ENCODE assay signal across 19 cellular contexts in genomic region chr5:78555870-78556269, GRCh38.
DNase-seq lines count a peak whose midpoint lies in the region; ATAC-seq, FAIRE-seq and TF ChIP-seq lines count a peak whose summit lies in the region.
"Had no signal": no experiment of that assay in that cellular context is flagged by ENCODE, and none has a peak within 500 bp of the region (broad histone marks: within the 10 kb centered on the region; RNA-seq: fewer than 3 reads in every experiment).

No MANE protein-coding gene starts in this region.

- POLR2A ChIA-PET in A549 (lab: Yijun Ruan, JAX) = no interaction called here
- POLR2A ChIA-PET in CD4-positive, alpha-beta T cell (lab: Charles Lee) = no interaction called here

- H3K4me3 ChIP-seq in A549 (no peak overlapping the region), OCI-LY3 (ENCODE audit: low read length) (no peak overlapping the region), thyroid gland (replicated peaks in 1 of 3) (no peak overlapping the region), tibial nerve (no peak overlapping the region)
- H3K4me3 ChIP-seq: BLaER1, GM23338, Peyer's patch had no signal

- no peak overlapping the region for H3K4me3 Mint-ChIP-seq in dendritic cell treated with granulocyte-macrophage colony-stimulating factor and Interleukin-4, amounts not matched to agents 40 ng/mL and 50 ng/mL, for 4 days
- no peak overlapping the region for H3K4me3 Mint-ChIP-seq in CD4-positive, alpha-beta T cell
- H3K4me3 Mint-ChIP-seq: CD8-positive, alpha-beta T cell; GM23338 had no signal

- no peak for ATAC-seq in A549
- ATAC-seq in CD4-positive, alpha-beta T cell (ENCODE audit: poor library complexity) = no peak
- ATAC-seq: CD8-positive, alpha-beta T cell; GM23338 had no signal

- no peak for DNase-seq in A549 (ENCODE audit: low read depth in 1 of 2, low spot score in 1 of 2)
- DNase-seq in frontal cortex (ENCODE audit: low spot score in 2 of 2) = no peak
- DNase-seq in thyroid gland = no peak
- no peak for DNase-seq in tibial nerve (ENCODE audit: low spot score in 2 of 2)
- DNase-seq in CD4-positive, alpha-beta T cell = no peak
- DNase-seq: CD8-positive, alpha-beta T cell; DMS53; KG1; NCI-H1417 treated with DMSO at 0.1 percent for 48 hours; NCI-H187 treated with DMSO at 0.1 percent for 48 hours; NCI-H345; NCI-H524 treated with DMSO at 0.1 percent for 48 hours; Peyer's patch had no signal

- H4K20me1 ChIP-seq in OCI-LY3 (ENCODE audit: insufficient read depth, low read length) = no peaks in the 10 kb centered on the region
- H4K20me1 ChIP-seq: BLaER1 had no signal

- FAIRE-seq in A549 (lab: Jason Lieb, UNC) (no peak), frontal cortex (lab: Jason Lieb, UNC) (no peak)
- FAIRE-seq: A204.1 had no signal

- no peaks in the 10 kb centered on the region for H3K27me3 ChIP-seq in OCI-LY3 (ENCODE audit: low read depth, low read length)
- no peaks in the 10 kb centered on the region for H3K27me3 ChIP-seq in thyroid gland
- no peaks in the 10 kb centered on the region for H3K27me3 ChIP-seq in tibial nerve
- H3K27me3 ChIP-seq in CD4-positive, alpha-beta T cell (ENCODE audit: control insufficient read depth, insufficient read depth, low read length) = no peaks in the 10 kb centered on the region
- H3K27me3 ChIP-seq: BLaER1, Peyer's patch had no signal

- H2AFZ ChIP-seq in OCI-LY3 (ENCODE audit: low read depth, low read length) = no peak overlapping the region
- H2AFZ ChIP-seq: GM23338 had no signal

- H3K4me1 ChIP-seq in A549 (peaks cover 8% of the 10 kb centered on the region; the same call in 2 of the 3 replicates), OCI-LY3 (ENCODE audit: low read length) (no peaks in the 10 kb centered on the region), thyroid gland (no peaks in the 10 kb centered on the region), tibial nerve (peaks cover 0 to 10% (median 1%) of the 10 kb centered on the region in 4 donors)
- H3K4me1 ChIP-seq: BLaER1, Peyer's patch had no signal

- no peaks in the 10 kb centered on the region for H3K79me2 ChIP-seq in OCI-LY3 (ENCODE audit: low read length)

- H3K9me3 Mint-ChIP-seq in dendritic cell treated with granulocyte-macrophage colony-stimulating factor and Interleukin-4, amounts not matched to agents 40 ng/mL and 50 ng/mL, for 4 days = peaks cover 7% of the 10 kb centered on the region
- no peaks in the 10 kb centered on the region for H3K9me3 Mint-ChIP-seq in CD4-positive, alpha-beta T cell
- H3K9me3 Mint-ChIP-seq: CD8-positive, alpha-beta T cell had no signal

- peaks cover 53% of the 10 kb centered on the region for H3K4me1 Mint-ChIP-seq in dendritic cell treated with granulocyte-macrophage colony-stimulating factor and Interleukin-4, amounts not matched to agents 40 ng/mL and 50 ng/mL, for 4 days (ENCODE audit: low read depth)
- H3K4me1 Mint-ChIP-seq in CD4-positive, alpha-beta T cell (ENCODE audit: low read depth) = no peaks in the 10 kb centered on the region

- CTCF ChIA-PET in A549 (lab: Yijun Ruan, JAX) = interaction anchor here (0.9 to 1.8 kb wide), 2 partner anchors 23 to 78 kb away, joined by 3 to 7 read pairs; no protein-coding TSS in a partner anchor
- CTCF ChIA-PET in CD4-positive, alpha-beta T cell (lab: Charles Lee) = no interaction called here

- intact Hi-C loops in dendritic cell treated with granulocyte-macrophage colony-stimulating factor and Interleukin-4, amounts not matched to agents 40 ng/mL and 50 ng/mL, for 4 days (cut with micrococcal nuclease) = no loop called here
- intact Hi-C loops in thyroid gland (cut with DNase I) = no loop called here
- intact Hi-C loops in CD4-positive, alpha-beta T cell (cut with DNase I, micrococcal nuclease) = no loop called here

- peak overlapping the region; percentile 68 for H3K27ac Mint-ChIP-seq in dendritic cell treated with granulocyte-macrophage colony-stimulating factor and Interleukin-4, amounts not matched to agents 40 ng/mL and 50 ng/mL, for 4 days
- H3K27ac Mint-ChIP-seq in CD4-positive, alpha-beta T cell = no peak overlapping the region
- H3K27ac Mint-ChIP-seq: CD8-positive, alpha-beta T cell had no signal

- TF ChIP-seq CTCF in A549 (IDR thresholded peaks at IDR 0.05) (no peak), GM12872 (IDR thresholded peaks at IDR 0.05; ENCODE audit: insufficient read depth, low read depth, low read length) (peak; percentile 19; the same call in 1 of the 3 replicates), OCI-LY3 (IDR thresholded peaks at IDR 0.05; ENCODE audit: low read depth, low read length) (peak; percentile 37), thyroid gland (IDR thresholded peaks at IDR 0.05) (no peak), tibial nerve (IDR thresholded peaks at IDR 0.05) (no peak)
- TF ChIP-seq CTCF in CD4-positive, alpha-beta T cell (IDR thresholded peaks at IDR 0.05) = no peak

- H3K36me3 ChIP-seq in OCI-LY3 (replicated peaks; ENCODE audit: low read depth, low read length) (no peaks in the 10 kb centered on the region), thyroid gland (no peaks in the 10 kb centered on the region), tibial nerve (no peaks in the 10 kb centered on the region)
- H3K36me3 ChIP-seq: BLaER1, Peyer's patch had no signal

- peak; percentile 17 to 21; a peak in 1 of 5 replicates for TF ChIP-seq RAD21 in A549 (conservative IDR thresholded peaks at IDR 0.05 in 1 of 2, IDR thresholded peaks at IDR 0.05 in 1 of 2)

- TF ChIP-seq EP300 in A549 (IDR thresholded peaks at IDR 0.05) = no peak
- no peak for TF ChIP-seq EP300 in tibial nerve (IDR thresholded peaks at IDR 0.05)

- H3K27me3 Mint-ChIP-seq in dendritic cell treated with granulocyte-macrophage colony-stimulating factor and Interleukin-4, amounts not matched to agents 40 ng/mL and 50 ng/mL, for 4 days = no peaks in the 10 kb centered on the region
- peaks cover 4% of the 10 kb centered on the region for H3K27me3 Mint-ChIP-seq in CD4-positive, alpha-beta T cell

- H3K4me2 ChIP-seq in A549 (no peak overlapping the region), OCI-LY3 (ENCODE audit: low read length) (no peak overlapping the region)
- H3K4me2 ChIP-seq: BLaER1, GM23338 had no signal

- H3K36me3 Mint-ChIP-seq in dendritic cell treated with granulocyte-macrophage colony-stimulating factor and Interleukin-4, amounts not matched to agents 40 ng/mL and 50 ng/mL, for 4 days (ENCODE audit: low read depth) = no peaks in the 10 kb centered on the region
- H3K36me3 Mint-ChIP-seq in CD4-positive, alpha-beta T cell (ENCODE audit: low read depth) = no peaks in the 10 kb centered on the region
- H3K36me3 Mint-ChIP-seq: CD8-positive, alpha-beta T cell had no signal

- WGBS in A549 (ENCODE audit: missing lambda C conversion rate) = 85% methylated on average over 1 of the region's 1 CpG
- WGBS in thyroid gland, 2 donors = 82 to 94% methylated on average over 1 of the region's 1 CpG
- 65 to 67% methylated on average over 1 of the region's 1 CpG for WGBS in tibial nerve, 2 donors

- no peak for TF ChIP-seq POLR2A in A549 (IDR thresholded peaks at IDR 0.05; ENCODE audit: low read length)
- TF ChIP-seq POLR2A in thyroid gland (IDR thresholded peaks at IDR 0.05) = no peak
- no peak for TF ChIP-seq POLR2A in tibial nerve (IDR thresholded peaks at IDR 0.05)

- H3K9ac ChIP-seq in OCI-LY3 (ENCODE audit: low read length) = no peak overlapping the region
- H3K9ac ChIP-seq: BLaER1 had no signal

- no peak overlapping the region for H3K27ac ChIP-seq in A549
- H3K27ac ChIP-seq in OCI-LY3 (ENCODE audit: low read length) = no peak overlapping the region
- no peak overlapping the region for H3K27ac ChIP-seq in thyroid gland
- H3K27ac ChIP-seq in tibial nerve = no peak overlapping the region
- H3K27ac ChIP-seq in CD4-positive, alpha-beta T cell (ENCODE audit: low read depth, low read length) = no peak overlapping the region
- H3K27ac ChIP-seq: BLaER1, Peyer's patch had no signal

- H3K9me3 ChIP-seq in A549 = no peaks in the 10 kb centered on the region
- H3K9me3 ChIP-seq in OCI-LY3 (ENCODE audit: insufficient read depth, low read length) = no peaks in the 10 kb centered on the region
- H3K9me3 ChIP-seq in thyroid gland = no peaks in the 10 kb centered on the region
- no peaks in the 10 kb centered on the region for H3K9me3 ChIP-seq in tibial nerve
- no peaks in the 10 kb centered on the region for H3K9me3 ChIP-seq in CD4-positive, alpha-beta T cell (ENCODE audit: control insufficient read depth, low read length)
- H3K9me3 ChIP-seq: BLaER1, Peyer's patch had no signal

TF ChIP-seq in A549, 52 proteins besides CTCF, POLR2A, EP300 and RAD21 (continues in another document):
- TF ChIP-seq CBX8 (IDR thresholded peaks at IDR 0.05) (no peak), KDM5A (IDR thresholded peaks at IDR 0.05) (no peak), ZFP36 (IDR thresholded peaks at IDR 0.05; ENCODE audit: borderline replicate concordance, partially characterized antibody) (no peak), HDAC2 (IDR thresholded peaks at IDR 0.05) (no peak), KDM1A (IDR thresholded peaks at IDR 0.05; ENCODE audit: low read depth) (no peak), NR3C1 (IDR thresholded peaks at IDR 0.05) (no peak), RFX5 (IDR thresholded peaks at IDR 0.05) (no peak), HMGXB4 (CRISPR knock-in tag; IDR thresholded peaks at IDR 0.05; ENCODE audit: borderline replicate concordance) (no peak), SMC3 (IDR thresholded peaks at IDR 0.05) (no peak)

Comparison
In these comparisons a context has a peak if more than half of its experiments do, and no peak if none do; other contexts are left out.
1. CTCF ChIP-seq: peak in GM12872 (single experiment) and OCI-LY3 (single experiment); none in A549 (single experiment), thyroid gland (0 of 6), tibial nerve (0 of 5) and CD4-positive, alpha-beta T cell (single experiment).